Comparison of ENCODE assay signal across 17 cellular contexts in the genomic region with DNA sequence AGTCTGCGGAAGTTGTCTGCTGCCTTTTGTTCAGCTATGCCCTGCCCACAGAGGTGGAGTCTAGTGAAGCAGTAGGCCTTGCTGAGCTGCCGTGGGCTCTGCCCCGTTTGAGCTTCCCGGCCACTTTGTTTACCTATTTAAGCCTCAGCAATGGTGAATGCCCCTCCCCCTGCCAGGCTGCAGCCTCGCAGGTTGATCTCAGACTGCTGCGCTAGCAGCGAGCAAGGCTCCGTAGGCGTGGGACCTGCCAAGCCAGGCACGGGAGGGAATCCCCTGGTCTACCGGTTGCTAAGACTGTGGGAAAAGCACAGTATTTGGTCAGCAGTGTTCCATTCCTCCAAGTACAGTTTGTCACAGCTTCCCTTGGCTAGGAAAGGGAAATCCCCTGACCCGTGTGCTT.
"Had no signal": no experiment of that assay in that cellular context is flagged by ENCODE, and none has a peak within 500 bp of the region (broad histone marks: within the 10 kb centered on the region; RNA-seq: fewer than 3 reads in every experiment).

No MANE protein-coding gene starts in this region.

- H3K27me3 ChIP-seq: right atrium auricular region, spleen, suprapubic skin, upper lobe of left lung had no signal

- H3K36me3 ChIP-seq: lower lobe of right lung, right atrium auricular region, spleen, suprapubic skin, upper lobe of left lung had no signal

- H3K4me1 ChIP-seq: lower lobe of right lung, spleen, suprapubic skin, upper lobe of left lung had no signal

- H3K27ac ChIP-seq: dorsolateral prefrontal cortex, lower lobe of right lung, right atrium auricular region, spleen, suprapubic skin had no signal

- DNase-seq: activated CD4-positive, alpha-beta T cell treated with anti-CD3 and anti-CD28 coated beads, Interleukin-2, amount 10 ng/mL, durations not matched to agents 7 days and 5 days; activated CD4-positive, CD25-positive, alpha-beta regulatory T cell; activated gamma-delta T cell treated with Interleukin-2 at 50 U/mL for 16 hours; activated T-cell treated with anti-CD3 and anti-CD28 coated beads, Interleukin-2, amount 50 U/mL, for 1 hour; aorta; dorsolateral prefrontal cortex; hippocampal formation; immature natural killer cell; lower lobe of right lung; spleen; stimulated activated CD4-positive, alpha-beta T cell treated with anti-CD3 and anti-CD28 coated beads, Interleukin-2, amount 100 ng/mL, for 48 hours; stimulated activated CD8-positive, alpha-beta memory T cell treated with anti-CD3 and anti-CD28 coated beads, Interleukin-4, amount 100 ng/mL, for 48 hours; stimulated activated naive CD8-positive, alpha-beta T cell treated with anti-CD3 and anti-CD28 coated beads, Interleukin-15, Interleukin-2, amounts not matched to agents 100 U/mL and 50 U/mL, for 24 hours had no signal

- H3K4me3 ChIP-seq: dorsolateral prefrontal cortex, lower lobe of right lung, right atrium auricular region, spleen, suprapubic skin, upper lobe of left lung had no signal

- H3K9me3 ChIP-seq: lower lobe of right lung, suprapubic skin, upper lobe of left lung had no signal

- ATAC-seq: esophagus mucosa; lower lobe of right lung; stimulated activated naive CD8-positive, alpha-beta T cell treated with anti-CD3 and anti-CD28 coated beads, Interleukin-15, Interleukin-2, amounts not matched to agents 100 U/mL and 50 U/mL, for 24 hours had no signal
